Comparison of ENCODE assay signal across 22 cellular contexts in the genomic region with DNA sequence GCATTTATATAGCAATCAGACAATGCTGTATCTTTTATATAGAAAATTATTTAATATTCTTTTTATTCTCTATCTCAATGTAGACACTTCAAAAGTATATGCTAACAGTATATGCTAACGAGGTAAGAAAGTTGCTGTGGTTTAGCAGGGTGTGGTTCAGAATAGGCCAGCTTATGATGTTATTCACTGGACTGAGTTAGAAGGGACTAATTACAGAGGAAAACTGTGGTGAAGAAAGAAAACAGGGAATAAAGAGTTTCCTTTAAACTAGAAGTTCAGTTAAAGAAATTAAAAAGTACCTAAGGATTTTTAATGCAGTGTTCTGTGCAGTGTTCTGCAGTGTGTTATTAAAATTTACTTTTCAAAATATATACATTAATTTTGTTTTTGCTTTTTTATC.
"Had no signal": no experiment of that assay in that cellular context is flagged by ENCODE, and none has a peak within 500 bp of the region (broad histone marks: within the 10 kb centered on the region; RNA-seq: fewer than 3 reads in every experiment).

No MANE protein-coding gene starts in this region.

- H3K4me1 ChIP-seq: prostate gland had no signal

- H3K4me3 Mint-ChIP-seq: activated CD4-positive, alpha-beta T cell treated with anti-CD3 and anti-CD28 coated beads, Interleukin-2, amount 10 ng/mL, durations not matched to agents 7 days and 5 days; activated CD8-positive, alpha-beta T cell treated with anti-CD3 and anti-CD28 coated beads, Interleukin-2, amount 10 ng/mL, durations not matched to agents 7 days and 5 days; activated T-cell treated with anti-CD3 and anti-CD28 coated beads, Interleukin-2, amount 50 U/mL, for 24 hours; stimulated activated naive CD8-positive, alpha-beta T cell treated with anti-CD3 and anti-CD28 coated beads, Interleukin-15, amount 100 ng/mL, for 72 hours had no signal

- H3K27me3 Mint-ChIP-seq: activated CD4-positive, alpha-beta T cell treated with anti-CD3 and anti-CD28 coated beads, Interleukin-2, amount 10 ng/mL, durations not matched to agents 7 days and 5 days; activated T-cell treated with anti-CD3 and anti-CD28 coated beads, Interleukin-2, amount 50 U/mL, for 24 hours; stimulated activated naive CD8-positive, alpha-beta T cell treated with anti-CD3 and anti-CD28 coated beads, Interleukin-15, amount 100 ng/mL, for 72 hours had no signal

- ATAC-seq: activated CD4-positive, CD25-positive, alpha-beta regulatory T cell treated with anti-CD3 and anti-CD28 coated beads, Interleukin-2, amount 50 U/mL, for 24 hours; activated CD8-positive, alpha-beta T cell treated with anti-CD3 and anti-CD28 coated beads, Interleukin-2, amount 10 ng/mL, durations not matched to agents 7 days and 5 days; right cardiac atrium; stimulated activated naive CD8-positive, alpha-beta T cell treated with anti-CD3 and anti-CD28 coated beads, Interleukin-15, amount 100 ng/mL, for 72 hours had no signal

- H3K9me3 ChIP-seq: esophagus muscularis mucosa, prostate gland, suprapubic skin, transverse colon, vagina had no signal

- H3K9me3 Mint-ChIP-seq: activated T-cell treated with anti-CD3 and anti-CD28 coated beads, Interleukin-2, amount 50 U/mL, for 24 hours had no signal

- H3K4me3 ChIP-seq: lung, prostate gland, skin epidermis, suprapubic skin, transverse colon, vagina had no signal

- H3K27ac ChIP-seq: esophagus muscularis mucosa, prostate gland, skin epidermis, suprapubic skin, transverse colon, vagina had no signal

- H3K27me3 ChIP-seq: esophagus muscularis mucosa, suprapubic skin, transverse colon, vagina had no signal

- H3K27ac Mint-ChIP-seq: activated CD4-positive, alpha-beta T cell treated with anti-CD3 and anti-CD28 coated beads, Interleukin-2, amount 10 ng/mL, durations not matched to agents 7 days and 5 days; activated CD8-positive, alpha-beta T cell treated with anti-CD3 and anti-CD28 coated beads, Interleukin-2, amount 10 ng/mL, durations not matched to agents 7 days and 5 days; activated T-cell treated with anti-CD3 and anti-CD28 coated beads, Interleukin-2, amount 50 U/mL, for 24 hours; activated T-helper 2 cell treated with anti-CD3 and anti-CD28 coated beads, Interferon-gamma antibody, Interleukin-2, Interleukin-4, amounts not matched to agents 10 μg/mL and 5 μg/mL and 100 μg/mL, durations not matched to agents 14 hours and 24 hours and 36 hours had no signal

- H3K36me3 ChIP-seq: esophagus muscularis mucosa, prostate gland, suprapubic skin, transverse colon, vagina had no signal

- DNase-seq: activated CD4-positive, alpha-beta T cell treated with anti-CD3 and anti-CD28 coated beads, Interleukin-2, amount 10 ng/mL, durations not matched to agents 7 days and 5 days; activated CD8-positive, alpha-beta T cell treated with anti-CD3 and anti-CD28 coated beads, Interleukin-2, amount 10 ng/mL, durations not matched to agents 7 days and 5 days; activated naive CD4-positive, alpha-beta T cell treated with Interleukin-2 at 50 U/mL for 16 hours; activated T-cell treated with anti-CD3 and anti-CD28 coated beads, Interleukin-2, amount 50 U/mL, for 24 hours; aorta; dermis blood vessel endothelial cell; effector memory CD4-positive, alpha-beta T cell; foreskin fibroblast; hippocampal formation; left cardiac atrium; right cardiac atrium; stimulated activated CD4-positive, alpha-beta T cell treated with anti-CD3 and anti-CD28 coated beads, Interleukin-4, amount 100 ng/mL, for 1 hour; stimulated activated naive CD8-positive, alpha-beta T cell treated with anti-CD3 and anti-CD28 coated beads, Interleukin-15, amount 100 ng/mL, for 72 hours; transverse colon had no signal
